ENCODE assay signal across 12 cellular contexts in the genomic region with DNA sequence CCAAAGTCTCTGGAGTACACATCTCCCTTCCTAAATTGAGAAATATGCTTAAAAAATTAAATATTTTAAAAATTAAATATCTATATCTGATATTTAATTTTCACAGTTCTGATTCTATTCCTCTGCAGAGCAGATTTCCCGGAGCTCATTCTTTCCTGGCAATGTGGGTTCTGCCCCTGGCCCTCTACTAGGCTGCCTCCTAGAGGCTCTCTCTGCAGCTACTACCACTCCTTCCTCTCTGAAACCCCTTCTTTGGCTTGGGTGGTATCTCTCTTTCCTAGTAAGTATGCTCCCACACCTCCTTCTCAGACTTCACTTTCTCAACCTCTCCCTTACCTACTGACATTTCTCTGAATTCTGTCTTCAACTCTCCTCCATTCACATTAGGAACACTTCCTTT. TPM values are rescaled to one million over a fixed set of nuclear protein-coding genes. Genes with fewer than 3 reads are reported as not detected.
DNase-seq lines count a peak whose midpoint lies in the region; ATAC-seq and TF ChIP-seq lines count a peak whose summit lies in the region.
"Had no signal": no experiment of that assay in that cellular context is flagged by ENCODE, and none has a peak within 500 bp of the region (broad histone marks: within the 10 kb centered on the region; RNA-seq: fewer than 3 reads in every experiment).

No MANE protein-coding gene starts in this region.

- H3K27me3 Mint-ChIP-seq in activated naive CD8-positive, alpha-beta T cell treated with anti-CD3 and anti-CD28 coated beads, Interleukin-2, amount 50 U/mL, for 24 hours: no peaks in the 10 kb centered on the region

- no peaks in the 10 kb centered on the region for H3K9me3 ChIP-seq in adrenal gland (replicated peaks in 1 of 3)
- H3K9me3 ChIP-seq in prostate gland: no peaks in the 10 kb centered on the region

- H3K27ac Mint-ChIP-seq in activated naive CD8-positive, alpha-beta T cell treated with anti-CD3 and anti-CD28 coated beads, Interleukin-2, amount 50 U/mL, for 24 hours: no peak overlapping the region

- H3K4me3 ChIP-seq in adrenal gland (no peak overlapping the region), retinal pigment epithelial cell (ENCODE audit: low read length) (no peak overlapping the region), prostate gland (no peak overlapping the region)

- intact Hi-C loops in adrenal gland (cut with DNase I) (no loop called here), prostate gland (cut with DNase I) (no loop called here)

- H3K36me3 ChIP-seq in adrenal gland (replicated peaks in 1 of 2) (no peaks in the 10 kb centered on the region), prostate gland (no peaks in the 10 kb centered on the region)

- H3K4me3 Mint-ChIP-seq in activated naive CD8-positive, alpha-beta T cell treated with anti-CD3 and anti-CD28 coated beads, Interleukin-2, amount 50 U/mL, for 24 hours: no peak overlapping the region

- peak in 4 of 6 experiments; percentile 5 to 41 (median 31) for TF ChIP-seq CTCF in adrenal gland (IDR thresholded peaks at IDR 0.05)
- TF ChIP-seq CTCF in foreskin keratinocyte (conservative IDR thresholded peaks at IDR 0.05): peak; percentile 52
- peak; percentile 54 for TF ChIP-seq CTCF in retinal pigment epithelial cell (conservative IDR thresholded peaks at IDR 0.05; ENCODE audit: low read depth, low read length)
- no peak for TF ChIP-seq CTCF in prostate gland (IDR thresholded peaks at IDR 0.05)

- no peaks in the 10 kb centered on the region for H3K4me1 Mint-ChIP-seq in activated naive CD8-positive, alpha-beta T cell treated with anti-CD3 and anti-CD28 coated beads, Interleukin-2, amount 50 U/mL, for 24 hours

- no peaks in the 10 kb centered on the region for H3K27me3 ChIP-seq in adrenal gland
- H3K27me3 ChIP-seq in foreskin keratinocyte: no peaks in the 10 kb centered on the region
- H3K27me3 ChIP-seq in prostate gland (replicated peaks; ENCODE audit: insufficient read depth): no peaks in the 10 kb centered on the region

- H3K36me3 Mint-ChIP-seq in activated naive CD8-positive, alpha-beta T cell treated with anti-CD3 and anti-CD28 coated beads, Interleukin-2, amount 50 U/mL, for 24 hours (ENCODE audit: low read depth): peaks cover 2% of the 10 kb centered on the region

- H3K9me3 Mint-ChIP-seq in activated naive CD8-positive, alpha-beta T cell treated with anti-CD3 and anti-CD28 coated beads, Interleukin-2, amount 50 U/mL, for 24 hours: no peaks in the 10 kb centered on the region

- 25 to 67% (median 55%) methylated on average over 1 of the region's 1 CpG for WGBS in adrenal gland, 4 donors
- 91% methylated on average over 1 of the region's 1 CpG for WGBS in prostate gland

- DNase-seq in NCI-H2227 (lab: John Stamatoyannopoulos, UW; ENCODE audit: unreplicated experiment): peak; percentile 14
- no peak for DNase-seq in NCI-H2227 treated with DMSO at 0.1 percent for 48 hours (lab: John Stamatoyannopoulos, UW)
- DNase-seq in adrenal gland: peak in 5 of 7 donors; percentile 15 to 24 (median 16)
- DNase-seq in foreskin keratinocyte: no peak
- DNase-seq in retinal pigment epithelial cell (ENCODE audit: low read depth): no peak
- no peak for DNase-seq in NCI-H526 treated with DMSO at 0.1 percent for 48 hours (lab: John Stamatoyannopoulos, UW)
- no peak for DNase-seq in activated naive CD8-positive, alpha-beta T cell treated with anti-CD3 and anti-CD28 coated beads, Interleukin-2, amount 50 U/mL, for 24 hours
- no peak for DNase-seq in prostate gland (ENCODE audit: low spot score)
- DNase-seq: activated gamma-delta T cell; effector CD4-positive, alpha-beta T cell; NCI-H2107; stimulated activated CD4-positive, alpha-beta T cell treated with anti-CD3 and anti-CD28 coated beads, Interleukin-4, amount 100 ng/mL, for 4 hours had no signal

- no peak for ATAC-seq in foreskin keratinocyte
- no peak for ATAC-seq in activated naive CD8-positive, alpha-beta T cell treated with anti-CD3 and anti-CD28 coated beads, Interleukin-2, amount 50 U/mL, for 24 hours

- H3K4me1 ChIP-seq in adrenal gland (replicated peaks in 1 of 2) (no peaks in the 10 kb centered on the region), foreskin keratinocyte (no peaks in the 10 kb centered on the region), prostate gland (replicated peaks) (no peaks in the 10 kb centered on the region)

- no peak overlapping the region for H3K27ac ChIP-seq in adrenal gland
- H3K27ac ChIP-seq in foreskin keratinocyte: no peak overlapping the region
- no peak overlapping the region for H3K27ac ChIP-seq in prostate gland

- TF ChIP-seq POLR2A in adrenal gland (IDR thresholded peaks at IDR 0.05) (no peak), prostate gland (IDR thresholded peaks at IDR 0.05) (no peak)

RNA-seq across cellular contexts. Expression of gene RPGR, which starts 45.3 kb away (rescaled TPM):
- total RNA-seq in adrenal gland (1 to 10 TPM; 3.6 to 8.9 (median 6.7) TPM), foreskin keratinocyte (5.0 and 5.4 TPM in 2 replicates), prostate gland (10 to 100 TPM; 12.1 to 12.9 TPM)
- polyA plus RNA-seq in adrenal gland (10 to 100 TPM; 12.1 to 22.0 (median 17.4) TPM), foreskin keratinocyte (2.2 and 2.4 TPM in 2 replicates)

Comparison
In these comparisons a context has a peak if more than half of its experiments do, and no peak if none do; other contexts are left out.
1. DNase-seq: peak in NCI-H2227 (single experiment) and adrenal gland (5 of 7); none in NCI-H2227 treated with DMSO at 0.1 percent for 48 hours (single experiment), foreskin keratinocyte (0 of 2), retinal pigment epithelial cell (single experiment), NCI-H526 treated with DMSO at 0.1 percent for 48 hours (single experiment), activated naive CD8-positive, alpha-beta T cell treated with anti-CD3 and anti-CD28 coated beads, Interleukin-2, amount 50 U/mL, for 24 hours (single experiment) and prostate gland (single experiment).
2. CTCF ChIP-seq: peak in adrenal gland (4 of 6), foreskin keratinocyte (single experiment) and retinal pigment epithelial cell (single experiment); none in prostate gland (0 of 4).